In the genomic region with DNA sequence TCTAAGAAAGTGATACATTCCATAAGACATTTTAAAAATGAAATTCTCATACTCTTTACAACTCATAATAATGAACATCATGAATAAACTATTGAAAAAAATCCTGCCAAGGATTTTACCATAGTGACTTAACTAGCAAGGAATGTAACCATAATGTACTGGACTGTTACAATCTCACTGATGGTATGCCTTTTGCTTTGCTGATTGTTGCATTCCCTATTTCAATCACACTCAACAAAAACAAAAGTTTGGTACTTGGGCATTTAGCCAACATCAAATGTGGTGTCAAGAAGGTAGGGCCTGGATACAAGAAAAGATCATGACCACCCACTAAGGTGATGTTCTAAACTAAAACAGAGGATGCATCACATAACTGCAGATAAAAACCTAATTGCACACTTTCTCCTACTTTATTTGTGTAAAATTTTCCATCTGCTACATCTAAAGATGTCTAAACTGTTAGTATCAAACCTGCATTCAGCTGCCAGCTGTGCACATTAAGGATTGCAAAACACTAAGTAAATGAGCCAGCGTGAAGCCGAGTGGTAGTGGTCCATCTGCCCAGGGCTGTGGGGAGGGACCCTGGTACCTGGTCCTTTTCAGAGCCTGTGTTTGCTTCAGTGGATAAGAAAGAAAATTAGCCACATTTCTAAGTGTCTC, we compare ENCODE assay signal across 15 cellular contexts.
DNase-seq lines count a peak whose midpoint lies in the region; ATAC-seq and TF ChIP-seq lines count a peak whose summit lies in the region.
"Had no signal": no experiment of that assay in that cellular context is flagged by ENCODE, and none has a peak within 500 bp of the region (broad histone marks: within the 10 kb centered on the region; RNA-seq: fewer than 3 reads in every experiment).

No MANE protein-coding gene starts in this region.

- no peak overlapping the region for H3K27ac ChIP-seq in effector memory CD4-positive, alpha-beta T cell (ENCODE audit: insufficient read depth, low read length, poor library complexity, severe bottlenecking)
- H3K27ac ChIP-seq in CD8-positive, alpha-beta memory T cell (ENCODE audit: low read depth, low read length): no peak overlapping the region
- H3K27ac ChIP-seq: C4-2B had no signal

- H3K9me3 Mint-ChIP-seq in CD8-positive, alpha-beta memory T cell: peaks cover 0 to 3% (median 0%) of the 10 kb centered on the region in 5 donors
- H3K9me3 Mint-ChIP-seq: IgD-negative memory B cell had no signal

- POLR2A ChIA-PET in CD8-positive, alpha-beta memory T cell (lab: Charles Lee): no interaction called here

- TF ChIP-seq CTCF in cardiac fibroblast (IDR thresholded peaks at IDR 0.05; ENCODE audit: low read depth, low read length): no peak

- H3K4me3 Mint-ChIP-seq in CD8-positive, alpha-beta memory T cell: no peak overlapping the region
- H3K4me3 Mint-ChIP-seq: activated T-cell treated with anti-CD3 and anti-CD28 coated beads, Interleukin-2, amount 50 U/mL, for 4 hours; IgD-negative memory B cell had no signal

- no peaks in the 10 kb centered on the region for H3K36me3 ChIP-seq in effector memory CD4-positive, alpha-beta T cell (ENCODE audit: control insufficient read depth, insufficient read depth, low read length)
- H3K36me3 ChIP-seq in CD8-positive, alpha-beta memory T cell (ENCODE audit: insufficient read depth, low read length): no peaks in the 10 kb centered on the region

- H3K27ac Mint-ChIP-seq in CD8-positive, alpha-beta memory T cell: no peak overlapping the region
- H3K27ac Mint-ChIP-seq: IgD-negative memory B cell had no signal

- DNase-seq in DMS 273 (lab: John Stamatoyannopoulos, UW; ENCODE audit: unreplicated experiment) (peak; percentile 79), NCI-H226 (peak; percentile 66), cardiac fibroblast (ENCODE audit: low read depth in 2 of 2) (peak; percentile 77 to 87), kidney tubule cell (ENCODE audit: low spot score) (peak; percentile 55), NCI-H2107 treated with DMSO at 0.1 percent for 48 hours (lab: John Stamatoyannopoulos, UW; ENCODE audit: unreplicated experiment) (no peak)
- DNase-seq in effector memory CD4-positive, alpha-beta T cell: no peak
- DNase-seq in CD8-positive, alpha-beta memory T cell: no peak
- DNase-seq: activated T-cell treated with anti-CD3 and anti-CD28 coated beads, Interleukin-2, amount 50 U/mL, for 4 hours; islet precursor cell; NCI-H345; SIG-M5; stimulated activated CD4-positive, alpha-beta T cell treated with anti-CD3 and anti-CD28 coated beads, Interleukin-12 subunit alpha, Interleukin-12 subunit beta, amount 100 ng/mL, for 4 hours had no signal

- H3K4me1 Mint-ChIP-seq in CD8-positive, alpha-beta memory T cell: no peaks in the 10 kb centered on the region

- H3K4me1 ChIP-seq in effector memory CD4-positive, alpha-beta T cell (ENCODE audit: control insufficient read depth, insufficient read depth, low read length, poor library complexity, severe bottlenecking): no peaks in the 10 kb centered on the region
- H3K4me1 ChIP-seq in CD8-positive, alpha-beta memory T cell (ENCODE audit: insufficient read depth, low read length): no peaks in the 10 kb centered on the region

- H3K36me3 Mint-ChIP-seq in CD8-positive, alpha-beta memory T cell: peaks cover 10 to 12% (median 10%) of the 10 kb centered on the region in 3 donors

- no peaks in the 10 kb centered on the region for H3K27me3 ChIP-seq in effector memory CD4-positive, alpha-beta T cell (replicated peaks; ENCODE audit: control insufficient read depth, insufficient read depth, low read length, poor library complexity, severe bottlenecking)
- no peaks in the 10 kb centered on the region for H3K27me3 ChIP-seq in CD8-positive, alpha-beta memory T cell (ENCODE audit: insufficient read depth, low read length, poor library complexity, severe bottlenecking)

- no peaks in the 10 kb centered on the region for H3K9me3 ChIP-seq in effector memory CD4-positive, alpha-beta T cell (ENCODE audit: control insufficient read depth, low read length)
- H3K9me3 ChIP-seq in CD8-positive, alpha-beta memory T cell (ENCODE audit: low read length): no peaks in the 10 kb centered on the region

- ATAC-seq in HG03097 (IDR thresholded peaks at IDR 0.05; ENCODE audit: low FRiP score, unreplicated experiment): no peak
- ATAC-seq: activated T-cell treated with anti-CD3 and anti-CD28 coated beads, Interleukin-2, amount 50 U/mL, for 4 hours had no signal

- H3K4me3 ChIP-seq in cardiac fibroblast (replicated peaks in 1 of 2; ENCODE audit: low read depth in 2 of 2, low read length in 2 of 2): no peak overlapping the region
- H3K4me3 ChIP-seq in effector memory CD4-positive, alpha-beta T cell (ENCODE audit: insufficient read depth, low read depth, low read length, poor library complexity, severe bottlenecking): no peak overlapping the region
- no peak overlapping the region for H3K4me3 ChIP-seq in CD8-positive, alpha-beta memory T cell (ENCODE audit: low read length)

- H3K27me3 Mint-ChIP-seq in CD8-positive, alpha-beta memory T cell: no peaks in the 10 kb centered on the region
- H3K27me3 Mint-ChIP-seq: IgD-negative memory B cell had no signal

- CTCF ChIA-PET in CD8-positive, alpha-beta memory T cell (lab: Charles Lee): no interaction called here

Comparison
In these comparisons a context has a peak if more than half of its experiments do, and no peak if none do; other contexts are left out.
1. DNase-seq: peak in DMS 273 (single experiment), NCI-H226 (single experiment), cardiac fibroblast (2 of 2) and kidney tubule cell (single experiment); none in effector memory CD4-positive, alpha-beta T cell (0 of 3), NCI-H2107 treated with DMSO at 0.1 percent for 48 hours (single experiment) and CD8-positive, alpha-beta memory T cell (0 of 5).